Comparison of ENCODE assay signal across 11 cellular contexts in the genomic region with DNA sequence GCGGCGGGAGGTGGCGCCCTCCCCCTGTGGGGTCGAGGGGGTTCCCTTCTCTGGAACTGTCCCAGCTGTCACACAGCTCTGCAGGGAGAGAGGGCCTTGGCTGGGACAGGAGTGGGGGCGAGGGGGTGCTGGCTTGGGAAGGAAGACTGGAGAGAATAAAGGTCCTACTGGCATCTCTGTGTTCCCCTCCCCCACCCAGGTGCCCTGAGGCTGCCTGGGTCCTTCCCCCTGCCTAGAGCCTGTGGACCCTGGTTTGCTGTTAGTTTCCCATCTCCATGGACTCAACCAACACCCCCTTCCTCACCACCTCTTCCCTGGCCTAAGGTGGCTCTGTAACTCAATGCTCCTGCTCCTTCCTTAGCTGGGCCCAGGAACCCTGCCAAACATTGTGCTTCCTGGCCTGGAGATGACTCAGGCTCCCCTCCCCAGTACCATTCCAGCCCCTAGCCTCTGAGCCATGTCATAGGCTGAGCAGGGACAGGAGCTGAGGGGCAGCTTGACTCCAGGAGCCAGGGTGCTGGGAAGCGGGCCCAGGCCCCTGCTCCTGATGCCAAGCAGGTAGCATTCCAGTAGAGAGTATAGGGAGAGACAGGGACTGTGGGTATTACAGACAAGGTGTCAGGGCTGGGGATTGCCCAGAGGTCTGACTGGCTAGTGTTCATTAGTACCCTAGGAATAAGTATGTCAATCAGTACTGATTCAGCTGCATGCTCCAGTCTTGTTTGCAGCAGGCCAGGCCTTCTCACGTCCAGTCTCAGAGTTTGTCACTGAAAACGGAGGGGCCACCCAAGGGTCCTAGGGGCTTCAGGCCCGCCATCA.
DNase-seq lines count a peak whose midpoint lies in the region; ATAC-seq, FAIRE-seq and TF ChIP-seq lines count a peak whose summit lies in the region.
"Had no signal": no experiment of that assay in that cellular context is flagged by ENCODE, and none has a peak within 500 bp of the region (broad histone marks: within the 10 kb centered on the region; RNA-seq: fewer than 3 reads in every experiment).

No MANE protein-coding gene starts in this region.

- ATAC-seq in stimulated activated naive B cell treated with anti-CD40 and anti-IgM and Interleukin-4, amounts not matched to agents 10 μg/mL and 1 μg/mL and 100 μg/mL, for 72 hours (replicated peaks), result no peak

- no peak overlapping the region for H3K27ac Mint-ChIP-seq in HFFc6
- peak overlapping the region; percentile 63 for H3K27ac Mint-ChIP-seq in stimulated activated naive B cell treated with anti-CD40 and anti-IgM and Interleukin-4, amounts not matched to agents 10 μg/mL and 1 μg/mL and 100 μg/mL, for 72 hours
- H3K27ac Mint-ChIP-seq: activated naive CD8-positive, alpha-beta T cell had no signal

- FAIRE-seq in frontal cortex (lab: Jason Lieb, UNC), result no peak

- peak; percentile 41 for DNase-seq in HFFc6
- peak; percentile 89 for DNase-seq in astrocyte of the hippocampus (ENCODE audit: low read depth, low spot score)
- peak; percentile 75 for DNase-seq in hepatic stellate cell (ENCODE audit: low spot score)
- no peak for DNase-seq in stimulated activated naive B cell treated with anti-CD40 and anti-IgM and Interleukin-4, amounts not matched to agents 10 μg/mL and 1 μg/mL and 100 μg/mL, for 72 hours
- DNase-seq in SW 1271 (lab: John Stamatoyannopoulos, UW), result no peak
- no peak for DNase-seq in stimulated activated CD4-positive, alpha-beta T cell treated with anti-CD3 and anti-CD28 coated beads, Interleukin-2, amount 100 ng/mL, for 24 hours
- no peak for DNase-seq in frontal cortex (ENCODE audit: low spot score in 2 of 2)
- no peak for DNase-seq in DMS79 treated with DMSO at 0.1 percent for 48 hours (lab: John Stamatoyannopoulos, UW)
- DNase-seq: activated CD4-positive, alpha-beta T cell treated with anti-CD3 and anti-CD28 coated beads for 1 hour; head of caudate nucleus had no signal

- TF ChIP-seq CTCF in HFFc6 (IDR thresholded peaks at IDR 0.05), result no peak

- peaks cover 1% of the 10 kb centered on the region; the same call in 1 of the 2 replicates for H3K27me3 Mint-ChIP-seq in HFFc6 (ENCODE audit: insufficient read depth)
- H3K27me3 Mint-ChIP-seq in stimulated activated naive B cell treated with anti-CD40 and anti-IgM and Interleukin-4, amounts not matched to agents 10 μg/mL and 1 μg/mL and 100 μg/mL, for 72 hours, result no peaks in the 10 kb centered on the region
- H3K27me3 Mint-ChIP-seq: activated naive CD8-positive, alpha-beta T cell had no signal

- no peaks in the 10 kb centered on the region for H3K36me3 Mint-ChIP-seq in HFFc6 (ENCODE audit: low read depth)
- no peaks in the 10 kb centered on the region for H3K36me3 Mint-ChIP-seq in stimulated activated naive B cell treated with anti-CD40 and anti-IgM and Interleukin-4, amounts not matched to agents 10 μg/mL and 1 μg/mL and 100 μg/mL, for 72 hours
- H3K36me3 Mint-ChIP-seq: activated naive CD8-positive, alpha-beta T cell had no signal

- no peak overlapping the region for H3K4me3 Mint-ChIP-seq in HFFc6
- no peak overlapping the region for H3K4me3 Mint-ChIP-seq in stimulated activated naive B cell treated with anti-CD40 and anti-IgM and Interleukin-4, amounts not matched to agents 10 μg/mL and 1 μg/mL and 100 μg/mL, for 72 hours
- H3K4me3 Mint-ChIP-seq: activated naive CD8-positive, alpha-beta T cell had no signal

- no peaks in the 10 kb centered on the region for H3K9me3 Mint-ChIP-seq in HFFc6
- H3K9me3 Mint-ChIP-seq in stimulated activated naive B cell treated with anti-CD40 and anti-IgM and Interleukin-4, amounts not matched to agents 10 μg/mL and 1 μg/mL and 100 μg/mL, for 72 hours, result no peaks in the 10 kb centered on the region

- peaks cover 20% of the 10 kb centered on the region for H3K4me1 Mint-ChIP-seq in HFFc6 (ENCODE audit: low read depth)
- no peaks in the 10 kb centered on the region for H3K4me1 Mint-ChIP-seq in stimulated activated naive B cell treated with anti-CD40 and anti-IgM and Interleukin-4, amounts not matched to agents 10 μg/mL and 1 μg/mL and 100 μg/mL, for 72 hours

Comparison
In these comparisons a context has a peak if more than half of its experiments do, and no peak if none do; other contexts are left out.
1. DNase-seq: peak in HFFc6 (single experiment), astrocyte of the hippocampus (single experiment) and hepatic stellate cell (single experiment); none in stimulated activated naive B cell treated with anti-CD40 and anti-IgM and Interleukin-4, amounts not matched to agents 10 μg/mL and 1 μg/mL and 100 μg/mL, for 72 hours (single experiment), SW 1271 (0 of 2), stimulated activated CD4-positive, alpha-beta T cell treated with anti-CD3 and anti-CD28 coated beads, Interleukin-2, amount 100 ng/mL, for 24 hours (0 of 2), frontal cortex (0 of 2) and DMS79 treated with DMSO at 0.1 percent for 48 hours (single experiment).